In genomic region chr17:7440113-7440822, GRCh38 we compare ENCODE assay signal across 8 cellular contexts. TPM values are rescaled to one million over a fixed set of nuclear protein-coding genes. Genes with fewer than 3 reads are reported as not detected.
DNase-seq lines count a peak whose midpoint lies in the region; ATAC-seq and TF ChIP-seq lines count a peak whose summit lies in the region.

No MANE protein-coding gene starts in this region.

- H3K27ac ChIP-seq in mucosa of rectum (ENCODE audit: low read depth in 2 of 2, low read length in 2 of 2) (no peak overlapping the region), upper lobe of left lung (no peak overlapping the region)

- H3K9me3 ChIP-seq in mucosa of rectum (ENCODE audit: control insufficient read depth in 2 of 2, low read length in 2 of 2): no peaks in the 10 kb centered on the region
- H3K9me3 ChIP-seq in upper lobe of left lung: no peaks in the 10 kb centered on the region

- CTCF ChIA-PET in HEK293T (lab: Yijun Ruan, JAX): interaction anchor here (0.9 to 1.0 kb wide), 2 partner anchors 84 to 85 kb away, joined by 3 to 4 read pairs; no protein-coding TSS in a partner anchor

- H3K4me1 ChIP-seq in mucosa of rectum (ENCODE audit: control insufficient read depth in 2 of 2, insufficient read depth in 2 of 2, low read length in 2 of 2) (peaks cover 26 to 47% of the 10 kb centered on the region in 2 donors), upper lobe of left lung (peaks cover 53 to 64% (median 61%) of the 10 kb centered on the region in 4 donors)

- no peak for TF ChIP-seq EP300 in upper lobe of left lung (IDR thresholded peaks at IDR 0.05)

- H3K36me3 ChIP-seq in mucosa of rectum (ENCODE audit: control insufficient read depth in 2 of 2, insufficient read depth in 2 of 2, low read length in 2 of 2) (no peaks in the 10 kb centered on the region), upper lobe of left lung (no peaks in the 10 kb centered on the region)

- H3K4me3 ChIP-seq in AG10803 (ENCODE audit: low read length) (peak overlapping the region; percentile 52), mucosa of rectum (ENCODE audit: low read length in 2 of 2) (peak overlapping the region; percentile 14 to 38), upper lobe of left lung (peak overlapping the region in 3 of 4 donors; percentile 16 to 44 (median 39))

- TF ChIP-seq POLR2A in upper lobe of left lung (IDR thresholded peaks at IDR 0.05): no peak

- ATAC-seq in upper lobe of left lung (ENCODE audit: low FRiP score in 2 of 2): no peak
- ATAC-seq in GM19397 (IDR thresholded peaks at IDR 0.05; ENCODE audit: unreplicated experiment): no peak

- no peak for TF ChIP-seq CTCF in AG10803 (conservative IDR thresholded peaks at IDR 0.05; ENCODE audit: low read length)
- TF ChIP-seq CTCF in upper lobe of left lung (IDR thresholded peaks at IDR 0.05): no peak

- no peak overlapping the region for H3K9ac ChIP-seq in mucosa of rectum (ENCODE audit: low read depth in 1 of 2, low read length in 2 of 2)

- H3K27me3 ChIP-seq in mucosa of rectum (ENCODE audit: control insufficient read depth in 2 of 2, insufficient read depth in 2 of 2, low read length in 2 of 2) (peaks cover 20% of the 10 kb centered on the region in 2 donors), upper lobe of left lung (peaks cover 0 to 25% (median 19%) of the 10 kb centered on the region in 4 donors)

- POLR2A ChIA-PET in HEK293T (lab: Yijun Ruan, JAX): interaction anchor here (1.0 to 7.5 kb wide), 10 partner anchors 10 to 133 kb away, joined by 3 to 55 read pairs (median 6); partner anchors contain the start of genes POLR2A, SLC35G6, TMEM256 and ZBTB4

- DNase-seq in AG10803 (ENCODE audit: low read depth) (no peak), HEK293T (ENCODE audit: extremely low spot score) (peak; percentile 58), T-helper 22 cell (ENCODE audit: low read depth) (peak; percentile 14), upper lobe of left lung (peak; percentile 63 to 80), cerebellum (ENCODE audit: low spot score) (no peak)
- peak; percentile 26 for DNase-seq in effector CD8-positive, alpha-beta T cell (lab: John Stamatoyannopoulos, UW)

- 4 to 6% methylated on average over 15 to 46 of the region's 46 CpGs for WGBS in upper lobe of left lung, 2 donors

TF ChIP-seq in HEK293T, 16 proteins besides CTCF, POLR2A, EP300 and RAD21:
- TF ChIP-seq SUZ12 (IDR thresholded peaks at IDR 0.05) (no peak), L3MBTL2 (conservative IDR thresholded peaks at IDR 0.05) (peak; percentile 16), NFRKB (IDR thresholded peaks at IDR 0.05) (no peak), FOXM1 (IDR thresholded peaks at IDR 0.05; ENCODE audit: borderline replicate concordance) (peak; percentile 26; the same call in 1 of the 2 replicates), HDGF (IDR thresholded peaks at IDR 0.05; ENCODE audit: borderline replicate concordance) (no peak), SP1 (IDR thresholded peaks at IDR 0.05) (no peak)

RNA-seq across cellular contexts. Expression of gene FGF11, which starts 1.0 kb away (rescaled TPM):
- total RNA-seq in upper lobe of left lung: 1 to 10 TPM in 2 of 6 donors, under 1 TPM in 3, not detected in 1; 0.15 to 2.0 (median 0.57) TPM
- total RNA-seq in cerebellum: 7.3 TPM

RNA-seq across cellular contexts. Expression of gene CHRNB1, which starts 4.6 kb away (rescaled TPM):
- 10 to 100 TPM in 1 of 6 donors, 1 to 10 TPM in 5; 1.9 to 11.5 (median 7.0) TPM for total RNA-seq in upper lobe of left lung
- total RNA-seq in cerebellum: 12.5 TPM

RNA-seq across cellular contexts. Expression of gene TMEM102, which starts 5.0 kb away (rescaled TPM):
- total RNA-seq in upper lobe of left lung (10 to 100 TPM in 5 of 6 donors, 1 to 10 TPM in 1; 9.7 to 14.3 (median 13.1) TPM), cerebellum (1.2 TPM)

RNA-seq across cellular contexts. Expression of gene SPEM3, which starts 11.6 kb away (rescaled TPM):
- total RNA-seq in upper lobe of left lung (not detected), cerebellum (not detected)

RNA-seq across cellular contexts. Expression of gene SPEM2, which starts 14.9 kb away (rescaled TPM):
- not detected for total RNA-seq in upper lobe of left lung
- not detected for total RNA-seq in cerebellum

Comparison
In these comparisons a context has a peak if more than half of its experiments do, and no peak if none do; other contexts are left out.
1. DNase-seq: peak in HEK293T (single experiment), T-helper 22 cell (single experiment), effector CD8-positive, alpha-beta T cell (single experiment) and upper lobe of left lung (2 of 2); none in AG10803 (single experiment) and cerebellum (single experiment).
2. Peak in every context shown above with its lines, with median percentiles within 50 percentile points of each other: H3K4me3 ChIP-seq.